Comparison of ENCODE assay signal across 8 cellular contexts in genomic region chr20:31879143-31879987, GRCh38. TPM values are rescaled to one million over a fixed set of nuclear protein-coding genes. Genes with fewer than 3 reads are reported as not detected.
A peak's percentile ranks its signal among the peaks of the same experiment; 100 is the strongest.
DNase-seq lines count a peak whose midpoint lies in the region; ATAC-seq, FAIRE-seq and TF ChIP-seq lines count a peak whose summit lies in the region.

No MANE protein-coding gene starts in this region.

- H3K9ac ChIP-seq in NT2/D1 (ENCODE audit: insufficient read length, low read depth): peak overlapping the region; percentile 61

- peaks cover 16% of the 10 kb centered on the region for H3K27me3 Mint-ChIP-seq in mesothelial cell of epicardium (ENCODE audit: low read depth)

- no peaks in the 10 kb centered on the region; the same call in 1 of the 2 replicates for H3K9me3 ChIP-seq in NT2/D1 (ENCODE audit: insufficient read depth, low read length)

- peaks cover 4% of the 10 kb centered on the region for H3K4me1 Mint-ChIP-seq in mesothelial cell of epicardium

- peak; percentile 86 for FAIRE-seq in HTR-8/SVneo (lab: Jason Lieb, UNC)

- H3K27ac Mint-ChIP-seq in mesothelial cell of epicardium: peak overlapping the region; percentile 95

- H3K4me3 ChIP-seq in NT2/D1 (ENCODE audit: insufficient read length, low read depth): peak overlapping the region; percentile 61

- H3K9me3 Mint-ChIP-seq in mesothelial cell of epicardium: peaks cover 7% of the 10 kb centered on the region

- H3K36me3 Mint-ChIP-seq in mesothelial cell of epicardium: peaks cover 2% of the 10 kb centered on the region

- TF ChIP-seq CTCF in mesothelial cell of epicardium (IDR thresholded peaks at IDR 0.05; ENCODE audit: unreplicated experiment): no peak

- DNase-seq in COLO668 (lab: John Stamatoyannopoulos, UW; ENCODE audit: unreplicated experiment) (peak; percentile 96), HTR-8/SVneo (ENCODE audit: insufficient read length, low spot score) (peak; percentile 97), NT2/D1 (ENCODE audit: low read depth, low spot score) (peak; percentile 84), epidermal melanocyte (ENCODE audit: insufficient read length, low spot score) (peak; percentile 98), mesothelial cell of epicardium (ENCODE audit: low spot score in 2 of 2, unreplicated experiment in 2 of 2) (peak; percentile 90 to 91)
- DNase-seq in activated CD8-positive, alpha-beta memory T cell treated with anti-CD3 and anti-CD28 coated beads, Interleukin-2, amount 50 U/mL, for 4 hours: peak; percentile 72
- DNase-seq in stimulated activated CD8-positive, alpha-beta memory T cell treated with anti-CD3 and anti-CD28 coated beads, Interleukin-15, amount 100 ng/mL, for 24 hours (ENCODE audit: low read depth): peak; percentile 62

- no peaks in the 10 kb centered on the region for H3K4me1 ChIP-seq in NT2/D1 (ENCODE audit: insufficient read depth, insufficient read length)

- no peaks in the 10 kb centered on the region for H3K27me3 ChIP-seq in NT2/D1 (ENCODE audit: insufficient read depth, insufficient read length)

- peak; percentile 86 for ATAC-seq in GM21360 (IDR thresholded peaks at IDR 0.05; ENCODE audit: unreplicated experiment)

- H3K4me3 Mint-ChIP-seq in mesothelial cell of epicardium: peak overlapping the region; percentile 90

- no peaks in the 10 kb centered on the region for H3K36me3 ChIP-seq in NT2/D1 (ENCODE audit: insufficient read depth, insufficient read length, low read length)

RNA-seq across cellular contexts. Expression of gene TTLL9, which starts 8.9 kb away (rescaled TPM):
- total RNA-seq in mesothelial cell of epicardium: 0.52 to 0.86 TPM (median 0.67 TPM) in 3 replicates

RNA-seq across cellular contexts. Expression of gene DUSP15, which starts 9.0 kb away (rescaled TPM):
- 8.4 to 10.4 TPM (median 8.5 TPM) in 3 replicates for total RNA-seq in mesothelial cell of epicardium

RNA-seq across cellular contexts. Expression of gene FOXS1, which starts 34.0 kb away (rescaled TPM):
- 1.9 to 2.5 TPM (median 2.1 TPM) in 3 replicates for total RNA-seq in mesothelial cell of epicardium

Comparison
In these comparisons a context has a peak if more than half of its experiments do, and no peak if none do; other contexts are left out.
1. Peak in every context shown above with its lines: DNase-seq, ATAC-seq and H3K4me3 ChIP-seq.